Comparison of ENCODE assay signal across 30 cellular contexts in genomic region chr19:10092648-10093294, GRCh38. TPM values are rescaled to one million over a fixed set of nuclear protein-coding genes. Genes with fewer than 3 reads are reported as not detected.
DNase-seq lines count a peak whose midpoint lies in the region; ATAC-seq and TF ChIP-seq lines count a peak whose summit lies in the region.
"Had no signal": no experiment of that assay in that cellular context is flagged by ENCODE, and none has a peak within 500 bp of the region (broad histone marks: within the 10 kb centered on the region; RNA-seq: fewer than 3 reads in every experiment).

No MANE protein-coding gene starts in this region.

- ATAC-seq in activated naive CD4-positive, alpha-beta T cell treated with anti-CD3 and anti-CD28 coated beads, Interleukin-2, amount 50 U/mL, for 72 hours, result no peak
- ATAC-seq in central memory CD8-positive, alpha-beta T cell (replicated peaks; ENCODE audit: extremely low read depth, poor library complexity, severe bottlenecking), result no peak
- ATAC-seq: activated CD4-positive, alpha-beta T cell treated with anti-CD3 and anti-CD28 coated beads for 36 hours; foreskin keratinocyte; heart right ventricle; T-cell had no signal

- no peaks in the 10 kb centered on the region for H3K27me3 Mint-ChIP-seq in activated naive CD4-positive, alpha-beta T cell treated with anti-CD3 and anti-CD28 coated beads for 36 hours (ENCODE audit: low read depth)
- no peaks in the 10 kb centered on the region for H3K27me3 Mint-ChIP-seq in central memory CD8-positive, alpha-beta T cell
- H3K27me3 Mint-ChIP-seq: activated CD4-positive, alpha-beta T cell treated with anti-CD3 and anti-CD28 coated beads for 36 hours; T-cell had no signal

- H3K36me3 ChIP-seq in HEK293 (ENCODE audit: control insufficient read depth in 2 of 2, insufficient read depth in 1 of 2, low read length in 2 of 2) (no peaks in the 10 kb centered on the region), osteoblast (ENCODE audit: insufficient read depth, low read length) (peaks cover 9% of the 10 kb centered on the region), SK-N-SH (replicated peaks in 1 of 2; ENCODE audit: control insufficient read depth in 1 of 2, insufficient read depth in 2 of 2, low read length in 1 of 2) (peaks cover 0 to 5% of the 10 kb centered on the region in 2 experiments)
- H3K36me3 ChIP-seq: colonic mucosa, SJCRH30 had no signal

- H3K9me3 ChIP-seq in HEK293 (ENCODE audit: control insufficient read depth, insufficient read depth, low read depth, low read length) (no peaks in the 10 kb centered on the region), osteoblast (ENCODE audit: low read depth, low read length) (no peaks in the 10 kb centered on the region), SK-N-SH (no peaks in the 10 kb centered on the region)
- H3K9me3 ChIP-seq: colonic mucosa, esophagus muscularis mucosa, right atrium auricular region, SJCRH30, upper lobe of left lung had no signal

- POLR2A ChIA-PET in HEK293 (lab: Yijun Ruan, JAX), result no interaction called here
- POLR2A ChIA-PET in SK-N-SH (lab: Yijun Ruan, JAX), result no interaction called here

- H4K20me1 ChIP-seq in osteoblast (ENCODE audit: insufficient read depth, low read length), result no peaks in the 10 kb centered on the region
- H4K20me1 ChIP-seq in SK-N-SH (ENCODE audit: insufficient read depth), result no peaks in the 10 kb centered on the region

- no peak overlapping the region for H3K9ac ChIP-seq in SK-N-SH

- no peaks in the 10 kb centered on the region for H3K79me2 ChIP-seq in osteoblast (ENCODE audit: insufficient read depth, low read length)
- H3K79me2 ChIP-seq in SK-N-SH (ENCODE audit: insufficient read depth), result no peaks in the 10 kb centered on the region

- H3K9me2 ChIP-seq in SK-N-SH, result no peaks in the 10 kb centered on the region

- no peak for TF ChIP-seq RAD21 in SK-N-SH (IDR thresholded peaks at IDR 0.05; ENCODE audit: low read length)

- H3K4me2 ChIP-seq in osteoblast (ENCODE audit: insufficient read depth, low read length), result no peak overlapping the region
- no peak overlapping the region for H3K4me2 ChIP-seq in SK-N-SH

- peaks cover 10% of the 10 kb centered on the region for H3K4me1 Mint-ChIP-seq in activated naive CD4-positive, alpha-beta T cell treated with anti-CD3 and anti-CD28 coated beads for 36 hours (ENCODE audit: low read depth)
- H3K4me1 Mint-ChIP-seq in central memory CD8-positive, alpha-beta T cell, result peaks cover 14% of the 10 kb centered on the region
- H3K4me1 Mint-ChIP-seq: neural crest cell had no signal

- no peaks in the 10 kb centered on the region for H3K9me3 Mint-ChIP-seq in activated naive CD4-positive, alpha-beta T cell treated with anti-CD3 and anti-CD28 coated beads, Interleukin-2, amount 50 U/mL, for 72 hours
- no peaks in the 10 kb centered on the region for H3K9me3 Mint-ChIP-seq in activated naive CD4-positive, alpha-beta T cell treated with anti-CD3 and anti-CD28 coated beads for 36 hours
- no peaks in the 10 kb centered on the region for H3K9me3 Mint-ChIP-seq in central memory CD8-positive, alpha-beta T cell
- H3K9me3 Mint-ChIP-seq: neural crest cell, T-cell had no signal

- TF ChIP-seq CTCF in HEK293 (tag by site-specific recombination; IDR thresholded peaks at IDR 0.05) (no peak), osteoblast (IDR thresholded peaks at IDR 0.05; ENCODE audit: extremely low read depth, low read depth, low read length) (no peak), SK-N-SH (IDR thresholded peaks at IDR 0.05) (no peak)

- WGBS in SK-N-SH (ENCODE audit: low lambda C conversion rate), result 89% methylated on average over 9 of the region's 9 CpGs

- H3K4me1 ChIP-seq in HEK293 (ENCODE audit: control insufficient read depth, insufficient read depth, low read length) (no peaks in the 10 kb centered on the region), osteoblast (ENCODE audit: insufficient read depth, low read length) (peaks cover 8% of the 10 kb centered on the region), SK-N-SH (ENCODE audit: control insufficient read depth in 1 of 2, insufficient read depth in 2 of 2, low read depth in 1 of 2, low read length in 1 of 2) (peaks cover 0 to 7% of the 10 kb centered on the region in 2 experiments; a peak in 1 of 4 replicates)
- H3K4me1 ChIP-seq: colonic mucosa, SJCRH30 had no signal

- no peaks in the 10 kb centered on the region for H3F3A ChIP-seq in SK-N-SH (replicated peaks; ENCODE audit: insufficient read depth)

- no peak for TF ChIP-seq EP300 in SK-N-SH (IDR thresholded peaks at IDR 0.05; ENCODE audit: borderline replicate concordance in 1 of 2, low read depth in 1 of 2, low read length in 1 of 2)

- no peak for DNase-seq in activated naive CD4-positive, alpha-beta T cell treated with anti-CD3 and anti-CD28 coated beads, Interleukin-2, amount 50 U/mL, for 72 hours (ENCODE audit: low spot score in 2 of 2)
- no peak for DNase-seq in activated naive CD4-positive, alpha-beta T cell treated with anti-CD3 and anti-CD28 coated beads for 36 hours
- no peak for DNase-seq in central memory CD8-positive, alpha-beta T cell (ENCODE audit: low spot score in 2 of 2)
- DNase-seq in osteoblast (ENCODE audit: insufficient read length, low spot score, missing footprints) (peak; percentile 71), glomerular visceral epithelial cell (ENCODE audit: extremely low spot score) (no peak), NCI-H526 (lab: John Stamatoyannopoulos, UW) (no peak), SK-N-SH (no peak)
- DNase-seq: activated naive CD4-positive, alpha-beta T cell; activated T-cell treated with anti-CD3 and anti-CD28 coated beads, Interleukin-2, amount 50 U/mL, for 1 hour; anterior cingulate cortex; colonic mucosa; COR-L47; DMS79; foreskin keratinocyte; GOT3; heart right ventricle; IMR-90; NCI-H1105; NCI-H2029; SJCRH30; stimulated activated CD4-positive, alpha-beta T cell treated with anti-CD3 and anti-CD28 coated beads, Interleukin-2, amount 100 ng/mL, for 48 hours; T-cell had no signal

- H3K27me3 ChIP-seq in osteoblast (ENCODE audit: insufficient read depth, low read length), result no peaks in the 10 kb centered on the region
- H3K27me3 ChIP-seq in SK-N-SH (ENCODE audit: insufficient read depth), result no peaks in the 10 kb centered on the region
- H3K27me3 ChIP-seq: colonic mucosa, esophagus muscularis mucosa, foreskin keratinocyte, heart right ventricle, right atrium auricular region, SJCRH30, upper lobe of left lung had no signal

- H3K4me3 ChIP-seq in HEK293 (ENCODE audit: low read depth, low read length) (no peak overlapping the region), osteoblast (ENCODE audit: insufficient read depth, low read length) (no peak overlapping the region), SK-N-SH (ENCODE audit: low read depth in 2 of 2, low read length in 1 of 2) (no peak overlapping the region)
- H3K4me3 ChIP-seq: colonic mucosa, esophagus muscularis mucosa, heart right ventricle, right atrium auricular region, SJCRH30, upper lobe of left lung had no signal

- CTCF ChIA-PET in activated naive CD4-positive, alpha-beta T cell treated with anti-CD3 and anti-CD28 coated beads for 36 hours (lab: Charles Lee), result interaction anchor here (0.6 kb wide), 1 partner anchor 166 kb away, joined by 3 read pairs; no protein-coding TSS in a partner anchor
- CTCF ChIA-PET in HEK293 (lab: Yijun Ruan, JAX), result interaction anchor here (0.7 kb wide), 1 partner anchor 218 kb away, joined by 3 read pairs; no protein-coding TSS in a partner anchor
- CTCF ChIA-PET in SK-N-SH (lab: Yijun Ruan, JAX), result no interaction called here

- H3K36me3 Mint-ChIP-seq in activated naive CD4-positive, alpha-beta T cell treated with anti-CD3 and anti-CD28 coated beads, Interleukin-2, amount 50 U/mL, for 72 hours, result peaks cover 21 to 43% of the 10 kb centered on the region in 2 donors
- peaks cover 29% of the 10 kb centered on the region for H3K36me3 Mint-ChIP-seq in activated naive CD4-positive, alpha-beta T cell treated with anti-CD3 and anti-CD28 coated beads for 36 hours (ENCODE audit: low read depth)
- H3K36me3 Mint-ChIP-seq in central memory CD8-positive, alpha-beta T cell (ENCODE audit: insufficient read depth), result peaks cover 32% of the 10 kb centered on the region

- no peak overlapping the region for H3K4me3 Mint-ChIP-seq in activated naive CD4-positive, alpha-beta T cell treated with anti-CD3 and anti-CD28 coated beads for 36 hours
- H3K4me3 Mint-ChIP-seq in central memory CD8-positive, alpha-beta T cell, result no peak overlapping the region
- H3K4me3 Mint-ChIP-seq: activated CD4-positive, alpha-beta T cell treated with anti-CD3 and anti-CD28 coated beads for 36 hours; T-cell had no signal

- H2AFZ ChIP-seq in osteoblast (ENCODE audit: low read length), result no peak overlapping the region
- H2AFZ ChIP-seq in SK-N-SH (ENCODE audit: low read depth), result no peak overlapping the region

- H3K27ac ChIP-seq in HEK293 (ENCODE audit: extremely low read depth, low read depth, low read length) (no peak overlapping the region), osteoblast (ENCODE audit: low read depth, low read length) (no peak overlapping the region), SK-N-SH (ENCODE audit: low read depth in 2 of 2, low read length in 1 of 2) (no peak overlapping the region)
- H3K27ac ChIP-seq: colonic mucosa, esophagus muscularis mucosa, foreskin keratinocyte, heart right ventricle, right atrium auricular region, SJCRH30, upper lobe of left lung had no signal

- H3K27ac Mint-ChIP-seq in activated naive CD4-positive, alpha-beta T cell treated with anti-CD3 and anti-CD28 coated beads, Interleukin-2, amount 50 U/mL, for 72 hours, result peak overlapping the region; percentile 39 to 51
- no peak overlapping the region for H3K27ac Mint-ChIP-seq in activated naive CD4-positive, alpha-beta T cell treated with anti-CD3 and anti-CD28 coated beads for 36 hours
- H3K27ac Mint-ChIP-seq in central memory CD8-positive, alpha-beta T cell (ENCODE audit: low read depth), result peak overlapping the region; percentile 67
- H3K27ac Mint-ChIP-seq: activated CD4-positive, alpha-beta T cell treated with anti-CD3 and anti-CD28 coated beads for 36 hours had no signal

- intact Hi-C loops in activated naive CD4-positive, alpha-beta T cell treated with anti-CD3 and anti-CD28 coated beads for 36 hours (cut with micrococcal nuclease), result no loop called here

RNA-seq across cellular contexts. Expression of gene SHFL, which starts 6.7 kb away (rescaled TPM):
- 10 to 100 TPM; 56.5 to 76.1 TPM for total RNA-seq in activated naive CD4-positive, alpha-beta T cell treated with anti-CD3 and anti-CD28 coated beads, Interleukin-2, amount 50 U/mL, for 72 hours
- total RNA-seq in activated naive CD4-positive, alpha-beta T cell treated with anti-CD3 and anti-CD28 coated beads for 36 hours, result 10 to 100 TPM; 28.3 to 31.9 TPM
- 20.6 and 22.4 TPM in 2 replicates for total RNA-seq in osteoblast
- 36.6 and 43.2 TPM in 2 replicates for polyA plus RNA-seq in SK-N-SH (2012; rRNA removed)
- 18.0 and 22.7 TPM in 2 replicates for polyA plus RNA-seq in SK-N-SH (2012; cell fraction: cytosol; rRNA removed)
- polyA plus RNA-seq in SK-N-SH (2012; cell fraction: nucleus; rRNA removed), result 171 and 186 TPM in 2 replicates
- total RNA-seq: SJCRH30 had no signal

RNA-seq across cellular contexts. Expression of gene ANGPTL6, which starts 9.7 kb away (rescaled TPM):
- 10 to 100 TPM in 1 of 2 donors, 1 to 10 TPM in 1; 9.1 to 17.1 TPM for total RNA-seq in activated naive CD4-positive, alpha-beta T cell treated with anti-CD3 and anti-CD28 coated beads, Interleukin-2, amount 50 U/mL, for 72 hours
- 10 to 100 TPM; 18.6 to 20.7 TPM for total RNA-seq in activated naive CD4-positive, alpha-beta T cell treated with anti-CD3 and anti-CD28 coated beads for 36 hours
- total RNA-seq in osteoblast, result not detected in 2 replicates
- polyA plus RNA-seq in SK-N-SH (2012; rRNA removed), result 0.13 and 0.32 TPM in 2 replicates
- polyA plus RNA-seq in SK-N-SH (2012; cell fraction: cytosol; rRNA removed), result 0.14 and 0.20 TPM in 2 replicates
- polyA plus RNA-seq in SK-N-SH (2012; cell fraction: nucleus; rRNA removed), result 0.75 and 0.85 TPM in 2 replicates
- total RNA-seq: A673, esophagus muscularis mucosa, IMR-90, neural crest cell, RPMI7951, SJCRH30 had no signal

RNA-seq across cellular contexts. Expression of gene PPAN, which starts 13.4 kb away (rescaled TPM):
- total RNA-seq in activated naive CD4-positive, alpha-beta T cell treated with anti-CD3 and anti-CD28 coated beads, Interleukin-2, amount 50 U/mL, for 72 hours, result 100 to 1,000 TPM in 1 of 2 donors, 10 to 100 TPM in 1; 52.7 to 209 TPM
- total RNA-seq in activated naive CD4-positive, alpha-beta T cell treated with anti-CD3 and anti-CD28 coated beads for 36 hours, result 10 to 100 TPM; 59.7 to 60.0 TPM
- 19.2 and 20.9 TPM in 2 replicates for total RNA-seq in osteoblast
- 62.5 and 75.6 TPM in 2 replicates for polyA plus RNA-seq in SK-N-SH (2012; rRNA removed)
- 39.3 and 43.8 TPM in 2 replicates for polyA plus RNA-seq in SK-N-SH (2012; cell fraction: cytosol; rRNA removed)
- 161 and 162 TPM in 2 replicates for polyA plus RNA-seq in SK-N-SH (2012; cell fraction: nucleus; rRNA removed)

RNA-seq across cellular contexts. Expression of gene P2RY11, which starts 18.7 kb away (rescaled TPM):
- 100 to 1,000 TPM in 1 of 2 donors, 10 to 100 TPM in 1; 18.1 to 101 TPM for total RNA-seq in activated naive CD4-positive, alpha-beta T cell treated with anti-CD3 and anti-CD28 coated beads, Interleukin-2, amount 50 U/mL, for 72 hours
- 10 to 100 TPM; 11.8 to 12.2 TPM for total RNA-seq in activated naive CD4-positive, alpha-beta T cell treated with anti-CD3 and anti-CD28 coated beads for 36 hours
- total RNA-seq in osteoblast, result 2.1 and 2.2 TPM in 2 replicates
- polyA plus RNA-seq in SK-N-SH (2012; rRNA removed), result 6.8 and 8.7 TPM in 2 replicates
- polyA plus RNA-seq in SK-N-SH (2012; cell fraction: cytosol; rRNA removed), result 1.5 and 3.1 TPM in 2 replicates
- polyA plus RNA-seq in SK-N-SH (2012; cell fraction: nucleus; rRNA removed), result 40.4 and 42.9 TPM in 2 replicates

RNA-seq across cellular contexts. Expression of gene EIF3G, which starts 26.9 kb away (rescaled TPM):
- 100 to 1,000 TPM; 223 to 292 TPM for total RNA-seq in activated naive CD4-positive, alpha-beta T cell treated with anti-CD3 and anti-CD28 coated beads, Interleukin-2, amount 50 U/mL, for 72 hours
- total RNA-seq in activated naive CD4-positive, alpha-beta T cell treated with anti-CD3 and anti-CD28 coated beads for 36 hours, result 100 to 1,000 TPM; 213 to 222 TPM
- total RNA-seq in osteoblast, result 226 and 252 TPM in 2 replicates
- polyA plus RNA-seq in SK-N-SH (2012; rRNA removed), result 271 and 432 TPM in 2 replicates
- polyA plus RNA-seq in SK-N-SH (2012; cell fraction: cytosol; rRNA removed), result 269 and 330 TPM in 2 replicates
- polyA plus RNA-seq in SK-N-SH (2012; cell fraction: nucleus; rRNA removed), result 792 and 878 TPM in 2 replicates

Comparison
In these comparisons a context has a peak if more than half of its experiments do, and no peak if none do; other contexts are left out.
1. RNA of gene ANGPTL6, which starts 9.7 kb away (total RNA-seq): 18.6 to 20.7 TPM in activated naive CD4-positive, alpha-beta T cell treated with anti-CD3 and anti-CD28 coated beads for 36 hours and 9.1 to 17.1 TPM in activated naive CD4-positive, alpha-beta T cell treated with anti-CD3 and anti-CD28 coated beads, Interleukin-2, amount 50 U/mL, for 72 hours; not detected in osteoblast; every median in the first group is over 10 times any median in the second.